ENCODE assay signal across 8 cellular contexts in genomic region chr1:66954208-66954607, GRCh38. TPM values are rescaled to one million over a fixed set of nuclear protein-coding genes. Genes with fewer than 3 reads are reported as not detected.
DNase-seq lines count a peak whose midpoint lies in the region; ATAC-seq and TF ChIP-seq lines count a peak whose summit lies in the region.
"Had no signal": no experiment of that assay in that cellular context is flagged by ENCODE, and none has a peak within 500 bp of the region (broad histone marks: within the 10 kb centered on the region; RNA-seq: fewer than 3 reads in every experiment).

No MANE protein-coding gene starts in this region.

- no peaks in the 10 kb centered on the region for H3K27me3 ChIP-seq in hepatocyte
- H3K27me3 ChIP-seq in gastrocnemius medialis, result no peaks in the 10 kb centered on the region
- H3K27me3 ChIP-seq in left ventricle myocardium inferior (ENCODE audit: low read depth), result no peaks in the 10 kb centered on the region

- no peak overlapping the region for H2AFZ ChIP-seq in hepatocyte

- H3K4me1 ChIP-seq in hepatocyte (ENCODE audit: insufficient read depth), result no peaks in the 10 kb centered on the region
- no peaks in the 10 kb centered on the region for H3K4me1 ChIP-seq in gastrocnemius medialis
- peaks cover 19% of the 10 kb centered on the region for H3K4me1 ChIP-seq in left ventricle myocardium inferior

- no peaks in the 10 kb centered on the region for H3K36me3 Mint-ChIP-seq in glutamatergic neuron (ENCODE audit: unreplicated experiment)

- H4K20me1 ChIP-seq in hepatocyte (ENCODE audit: insufficient read depth, poor library complexity, severe bottlenecking), result no peaks in the 10 kb centered on the region

- intact Hi-C loops in gastrocnemius medialis (cut with DNase I; ENCODE audit: low total_unique reads), result no loop called here
- intact Hi-C loops in left ventricle myocardium inferior (cut with micrococcal nuclease), result no loop called here

- peaks cover 36% of the 10 kb centered on the region for H3K79me2 ChIP-seq in hepatocyte

- H3K4me3 ChIP-seq in hepatocyte (no peak overlapping the region), gastrocnemius medialis (no peak overlapping the region), left ventricle myocardium inferior (no peak overlapping the region)

- in situ Hi-C loops in gastrocnemius medialis (cut with MboI; ENCODE audit: low sequenced_read_pairs in 4 of 4), result no loop called here

- H3K27ac ChIP-seq in hepatocyte (peak overlapping the region; percentile 45), gastrocnemius medialis (no peak overlapping the region), left ventricle myocardium inferior (replicated peaks) (no peak overlapping the region)

- WGBS in hepatocyte (ENCODE audit: low lambda C conversion rate, missing lambda C conversion rate), result 95% methylated on average over 4 of the region's 4 CpGs

- TF ChIP-seq POLR2A in gastrocnemius medialis (IDR thresholded peaks at IDR 0.05), result no peak

- no peaks in the 10 kb centered on the region for H3K4me1 Mint-ChIP-seq in glutamatergic neuron (ENCODE audit: low read depth, unreplicated experiment)

- TF ChIP-seq CTCF in hepatocyte (IDR thresholded peaks at IDR 0.05; ENCODE audit: poor library complexity), result no peak
- no peak for TF ChIP-seq CTCF in gastrocnemius medialis (IDR thresholded peaks at IDR 0.05 in 4 of 5, conservative IDR thresholded peaks at IDR 0.05 in 1 of 5)
- no peak for TF ChIP-seq CTCF in left ventricle myocardium inferior (IDR thresholded peaks at IDR 0.05; ENCODE audit: borderline replicate concordance)
- TF ChIP-seq CTCF in glutamatergic neuron (IDR thresholded peaks at IDR 0.05; ENCODE audit: partially characterized antibody, unreplicated experiment), result no peak

- H3K36me3 ChIP-seq in hepatocyte (replicated peaks; ENCODE audit: insufficient read depth, low read depth), result no peaks in the 10 kb centered on the region
- peaks cover 2 to 16% of the 10 kb centered on the region in 2 donors for H3K36me3 ChIP-seq in gastrocnemius medialis
- H3K36me3 ChIP-seq in left ventricle myocardium inferior, result peaks cover 64% of the 10 kb centered on the region

- DNase-seq in hepatocyte (ENCODE audit: low spot score) (no peak), gastrocnemius medialis (no peak), left ventricle myocardium inferior (no peak), glutamatergic neuron (no peak)
- DNase-seq: NCI-H1105 had no signal

- no peak overlapping the region for H3K4me3 Mint-ChIP-seq in glutamatergic neuron (ENCODE audit: unreplicated experiment)

- H3K9me3 Mint-ChIP-seq in glutamatergic neuron (ENCODE audit: unreplicated experiment), result no peaks in the 10 kb centered on the region

- no peaks in the 10 kb centered on the region for H3K9me2 ChIP-seq in hepatocyte (replicated peaks; ENCODE audit: insufficient read depth)

- no peaks in the 10 kb centered on the region for H3K27me3 Mint-ChIP-seq in glutamatergic neuron (ENCODE audit: unreplicated experiment)

- no peak overlapping the region for H3K4me2 ChIP-seq in hepatocyte

- no peak overlapping the region for H3K27ac Mint-ChIP-seq in glutamatergic neuron (ENCODE audit: unreplicated experiment)

- H3K9me3 ChIP-seq in hepatocyte (ENCODE audit: low read depth) (no peaks in the 10 kb centered on the region), gastrocnemius medialis (no peaks in the 10 kb centered on the region), left ventricle myocardium inferior (replicated peaks) (no peaks in the 10 kb centered on the region)

- ATAC-seq in GM18870 (IDR thresholded peaks at IDR 0.05; ENCODE audit: unreplicated experiment), result peak; percentile 85
- peak; percentile 80 for ATAC-seq in GM21528 (IDR thresholded peaks at IDR 0.05; ENCODE audit: low FRiP score, unreplicated experiment)
- peak; percentile 70 for ATAC-seq in HG03135 (IDR thresholded peaks at IDR 0.05; ENCODE audit: unreplicated experiment)
- ATAC-seq in gastrocnemius medialis, result no peak

RNA-seq across cellular contexts. Expression of gene MIER1, which starts 29.4 kb away (rescaled TPM):
- total RNA-seq in hepatocyte (41.9 and 42.2 TPM in 2 replicates), gastrocnemius medialis (10 to 100 TPM; 14.8 to 21.7 (median 15.4) TPM), left ventricle myocardium inferior (18.1 TPM), glutamatergic neuron (ENCODE audit: unreplicated experiment) (19.0 TPM)
- polyA plus RNA-seq in hepatocyte, result 17.9 and 19.3 TPM in 2 replicates

RNA-seq across cellular contexts. Expression of gene DNAI4, which starts 29.6 kb away (rescaled TPM):
- 5.9 and 7.6 TPM in 2 replicates for total RNA-seq in hepatocyte
- polyA plus RNA-seq in hepatocyte, result 2.9 and 3.1 TPM in 2 replicates
- total RNA-seq in gastrocnemius medialis, result under 1 TPM in 3 of 4 donors, not detected in 1; 0.19 to 0.41 (median 0.29) TPM
- 17.9 TPM for total RNA-seq in left ventricle myocardium inferior
- total RNA-seq in glutamatergic neuron (ENCODE audit: unreplicated experiment), result 0.78 TPM

Comparison
In these comparisons a context has a peak if more than half of its experiments do, and no peak if none do; other contexts are left out.
1. ATAC-seq: peak in GM18870 (single experiment), GM21528 (single experiment) and HG03135 (single experiment); none in gastrocnemius medialis (0 of 2).